Comparison of ENCODE assay signal across 1 cellular context in genomic region chr2:98484121-98484557, GRCh38.
TF ChIP-seq lines count a peak whose summit lies in the region.

No MANE protein-coding gene starts in this region.

TF ChIP-seq in K562, 482 proteins besides CTCF, POLR2A, EP300 and RAD21 (continued from another document and continues in another):
- TF ChIP-seq MITF (IDR thresholded peaks at IDR 0.05): no peak
- TF ChIP-seq ZNF263 (CRISPR knock-in tag; IDR thresholded peaks at IDR 0.05; ENCODE audit: borderline replicate concordance): no peak
- TF ChIP-seq SAP30 (IDR thresholded peaks at IDR 0.05; ENCODE audit: borderline replicate concordance, insufficient read depth, low read depth, low read length, poor library complexity, severe bottlenecking): no peak
- TF ChIP-seq E2F3 (CRISPR knock-in tag; IDR thresholded peaks at IDR 0.05): no peak
- no peak for TF ChIP-seq RREB1 (CRISPR knock-in tag; IDR thresholded peaks at IDR 0.05)
- no peak for TF ChIP-seq PYGO2 (tag; IDR thresholded peaks at IDR 0.05)
- no peak for TF ChIP-seq RFX5 (IDR thresholded peaks at IDR 0.05; ENCODE audit: low read depth, low read length)
- TF ChIP-seq ZNF395 (CRISPR knock-in tag; IDR thresholded peaks at IDR 0.05): no peak
- TF ChIP-seq HMG20B (CRISPR knock-in tag; IDR thresholded peaks at IDR 0.05): no peak
- TF ChIP-seq HOMEZ (CRISPR knock-in tag; IDR thresholded peaks at IDR 0.05): no peak
- no peak for TF ChIP-seq GTF2B (IDR thresholded peaks at IDR 0.05; ENCODE audit: extremely low read depth, insufficient read length)
- no peak for TF ChIP-seq ZNF668 (CRISPR knock-in tag; IDR thresholded peaks at IDR 0.05)
- TF ChIP-seq NUFIP1 (IDR thresholded peaks at IDR 0.05; ENCODE audit: partially characterized antibody): no peak
- no peak for TF ChIP-seq BRF2 (IDR thresholded peaks at IDR 0.05; ENCODE audit: borderline replicate concordance, insufficient read depth, insufficient read length)
- TF ChIP-seq TAF9B (IDR thresholded peaks at IDR 0.05; ENCODE audit: partially characterized antibody): no peak
- peak; percentile 71; the same call in 1 of the 2 replicates for TF ChIP-seq TOE1 (IDR thresholded peaks at IDR 0.05; ENCODE audit: borderline replicate concordance)
- no peak for TF ChIP-seq TOE1 (CRISPR knock-in tag; IDR thresholded peaks at IDR 0.05; ENCODE audit: borderline replicate concordance, low read depth)
- peak; percentile 52 for TF ChIP-seq BHLHE40 (IDR thresholded peaks at IDR 0.05; ENCODE audit: low read length)
- no peak for TF ChIP-seq TGIF2 (CRISPR knock-in tag; IDR thresholded peaks at IDR 0.05)
- no peak for TF ChIP-seq ATF1 (CRISPR knock-in tag; IDR thresholded peaks at IDR 0.05)
- no peak for TF ChIP-seq ATF1 (tag; IDR thresholded peaks at IDR 0.05)
- peak; percentile 74 for TF ChIP-seq USF2 (CRISPR knock-in tag; IDR thresholded peaks at IDR 0.05)
- no peak for TF ChIP-seq ETS1 (conservative IDR thresholded peaks at IDR 0.05; ENCODE audit: control insufficient read depth, low read depth, low read length)
- TF ChIP-seq ZNF518B (CRISPR knock-in tag; IDR thresholded peaks at IDR 0.05): no peak
- no peak for TF ChIP-seq SRF (CRISPR knock-in tag; IDR thresholded peaks at IDR 0.05)
- no peak for TF ChIP-seq YBX1 (IDR thresholded peaks at IDR 0.05)
- no peak for TF ChIP-seq PTBP1 (IDR thresholded peaks at IDR 0.05; ENCODE audit: low read depth, low read length)
- no peak for TF ChIP-seq ZNF830 (CRISPR knock-in tag; IDR thresholded peaks at IDR 0.05)
- TF ChIP-seq ZBTB5 (IDR thresholded peaks at IDR 0.05): no peak
- no peak for TF ChIP-seq ZBTB43 (CRISPR knock-in tag; IDR thresholded peaks at IDR 0.05)
- TF ChIP-seq EHMT2 (IDR thresholded peaks at IDR 0.05): no peak
- TF ChIP-seq RAD51 (IDR thresholded peaks at IDR 0.05; ENCODE audit: borderline replicate concordance, low read depth): peak; percentile 81
- no peak for TF ChIP-seq ZFPM2 (CRISPR knock-in tag; IDR thresholded peaks at IDR 0.05)
- no peak for TF ChIP-seq HMBOX1 (IDR thresholded peaks at IDR 0.05)
- TF ChIP-seq L3MBTL2 (IDR thresholded peaks at IDR 0.05): peak; percentile 63; the same call in 1 of the 2 replicates
- TF ChIP-seq HMGN3 (IDR thresholded peaks at IDR 0.05; ENCODE audit: borderline replicate concordance, extremely low read depth, insufficient read length, low read depth, low read length): no peak
